1 cellular context compared by ENCODE assay signal in the genomic region with DNA sequence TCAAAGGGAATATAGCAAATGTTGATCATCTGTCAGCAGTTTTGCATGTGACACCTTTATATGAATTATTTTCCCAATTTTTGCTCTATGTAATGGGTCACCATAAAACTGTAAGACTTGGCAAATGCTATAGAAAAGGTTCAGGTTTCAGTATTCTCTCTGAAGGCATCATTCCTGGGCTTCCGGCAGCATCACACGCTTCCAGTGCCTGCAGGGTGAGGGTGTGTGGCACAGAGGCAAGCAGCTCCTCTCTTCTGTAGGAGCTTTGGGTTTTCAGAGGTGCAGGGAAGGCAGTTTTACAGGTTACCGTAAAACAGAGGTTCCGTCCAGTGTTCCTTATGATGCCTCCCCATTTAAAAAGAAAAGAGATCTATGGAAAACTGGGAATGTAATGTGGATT.
TF ChIP-seq lines count a peak whose summit lies in the region.

No MANE protein-coding gene starts in this region.

TF ChIP-seq in HepG2, 621 proteins besides CTCF, POLR2A, EP300 and RAD21:
- TF ChIP-seq MAFK (conservative IDR thresholded peaks at IDR 0.05 in 1 of 2, IDR thresholded peaks at IDR 0.05 in 1 of 2; ENCODE audit: low read length in 2 of 2) (peak in 1 of 2 experiments; percentile 48; a peak in 1 of 4 replicates), MAFF (IDR thresholded peaks at IDR 0.05; ENCODE audit: low read depth, low read length) (0 out of 2 replicates have a peak, but pooled peaks have one; percentile 17)
- TF ChIP-seq, protein P1, sequence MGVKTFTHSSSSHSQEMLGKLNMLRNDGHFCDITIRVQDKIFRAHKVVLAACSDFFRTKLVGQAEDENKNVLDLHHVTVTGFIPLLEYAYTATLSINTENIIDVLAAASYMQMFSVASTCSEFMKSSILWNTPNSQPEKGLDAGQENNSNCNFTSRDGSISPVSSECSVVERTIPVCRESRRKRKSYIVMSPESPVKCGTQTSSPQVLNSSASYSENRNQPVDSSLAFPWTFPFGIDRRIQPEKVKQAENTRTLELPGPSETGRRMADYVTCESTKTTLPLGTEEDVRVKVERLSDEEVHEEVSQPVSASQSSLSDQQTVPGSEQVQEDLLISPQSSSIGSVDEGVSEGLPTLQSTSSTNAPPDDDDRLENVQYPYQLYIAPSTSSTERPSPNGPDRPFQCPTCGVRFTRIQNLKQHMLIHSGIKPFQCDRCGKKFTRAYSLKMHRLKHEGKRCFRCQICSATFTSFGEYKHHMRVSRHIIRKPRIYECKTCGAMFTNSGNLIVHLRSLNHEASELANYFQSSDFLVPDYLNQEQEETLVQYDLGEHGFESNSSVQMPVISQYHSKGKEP (CRISPR knock-in tag; IDR thresholded peaks at IDR 0.05): no peak
- TF ChIP-seq, protein P2, sequence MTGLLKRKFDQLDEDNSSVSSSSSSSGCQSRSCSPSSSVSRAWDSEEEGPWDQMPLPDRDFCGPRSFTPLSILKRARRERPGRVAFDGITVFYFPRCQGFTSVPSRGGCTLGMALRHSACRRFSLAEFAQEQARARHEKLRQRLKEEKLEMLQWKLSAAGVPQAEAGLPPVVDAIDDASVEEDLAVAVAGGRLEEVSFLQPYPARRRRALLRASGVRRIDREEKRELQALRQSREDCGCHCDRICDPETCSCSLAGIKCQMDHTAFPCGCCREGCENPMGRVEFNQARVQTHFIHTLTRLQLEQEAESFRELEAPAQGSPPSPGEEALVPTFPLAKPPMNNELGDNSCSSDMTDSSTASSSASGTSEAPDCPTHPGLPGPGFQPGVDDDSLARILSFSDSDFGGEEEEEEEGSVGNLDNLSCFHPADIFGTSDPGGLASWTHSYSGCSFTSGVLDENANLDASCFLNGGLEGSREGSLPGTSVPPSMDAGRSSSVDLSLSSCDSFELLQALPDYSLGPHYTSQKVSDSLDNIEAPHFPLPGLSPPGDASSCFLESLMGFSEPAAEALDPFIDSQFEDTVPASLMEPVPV (CRISPR knock-in tag; IDR thresholded peaks at IDR 0.05): no peak
